In the genomic region with DNA sequence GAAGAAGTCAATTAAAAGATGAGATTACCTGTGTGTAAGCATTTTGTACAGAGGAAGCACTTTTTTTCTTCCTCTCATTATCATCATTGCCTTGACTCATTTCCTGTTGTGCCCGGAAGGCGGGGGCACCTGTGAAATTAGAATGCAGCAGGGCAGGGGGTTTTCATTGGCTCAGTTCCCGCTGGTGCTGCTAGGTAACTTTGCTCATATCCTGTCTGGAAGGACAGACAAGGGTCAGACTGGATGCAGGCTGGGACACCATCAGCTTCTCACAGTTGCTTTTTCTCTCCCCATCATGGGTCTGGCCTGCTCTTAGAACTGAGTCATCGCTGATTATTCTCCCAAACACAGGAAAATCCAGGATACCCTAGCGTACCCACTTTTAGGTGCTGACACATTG, we compare ENCODE assay signal across 9 cellular contexts.
DNase-seq lines count a peak whose midpoint lies in the region; ATAC-seq and TF ChIP-seq lines count a peak whose summit lies in the region.
"Had no signal": no experiment of that assay in that cellular context is flagged by ENCODE, and none has a peak within 500 bp of the region (broad histone marks: within the 10 kb centered on the region; RNA-seq: fewer than 3 reads in every experiment).

No MANE protein-coding gene starts in this region.

- H3K27ac Mint-ChIP-seq in activated CD4-positive, alpha-beta memory T cell treated with anti-CD3 and anti-CD28 coated beads, Interleukin-2, amount 10 ng/mL, durations not matched to agents 7 days and 5 days = no peak overlapping the region

- DNase-seq in HT1080 (ENCODE audit: low read depth) = peak; percentile 97
- DNase-seq in activated CD4-positive, alpha-beta memory T cell treated with anti-CD3 and anti-CD28 coated beads, Interleukin-2, amount 10 ng/mL, durations not matched to agents 7 days and 5 days = peak; percentile 49
- DNase-seq in fibroblast of the aortic adventitia (ENCODE audit: low read depth) = peak; percentile 7
- peak; percentile 18 to 49 for DNase-seq in stimulated activated CD8-positive, alpha-beta memory T cell treated with anti-CD3 and anti-CD28 coated beads, Interleukin-7, amount 100 ng/mL, for 48 hours (ENCODE audit: extremely low read depth in 1 of 2, low read depth in 1 of 2)
- no peak for DNase-seq in LoVo (ENCODE audit: low spot score)
- DNase-seq in ovary = no peak

- H3K36me3 ChIP-seq in ovary = no peaks in the 10 kb centered on the region
- H3K36me3 ChIP-seq: neutrophil had no signal

- H3K4me3 ChIP-seq in fibroblast of the aortic adventitia (ENCODE audit: low read depth, low read length) (no peak overlapping the region), ovary (no peak overlapping the region)

- TF ChIP-seq POLR2A in ovary (IDR thresholded peaks at IDR 0.05) = no peak

- H3K4me1 Mint-ChIP-seq in activated CD4-positive, alpha-beta memory T cell treated with anti-CD3 and anti-CD28 coated beads, Interleukin-2, amount 10 ng/mL, durations not matched to agents 7 days and 5 days = peaks cover 14% of the 10 kb centered on the region

- no peak overlapping the region for H3K4me3 Mint-ChIP-seq in activated CD4-positive, alpha-beta memory T cell treated with anti-CD3 and anti-CD28 coated beads, Interleukin-2, amount 10 ng/mL, durations not matched to agents 7 days and 5 days

- no peaks in the 10 kb centered on the region for H3K9me3 ChIP-seq in ovary
- H3K9me3 ChIP-seq: neutrophil had no signal

- peaks cover 7% of the 10 kb centered on the region for H3K27me3 Mint-ChIP-seq in activated CD4-positive, alpha-beta memory T cell treated with anti-CD3 and anti-CD28 coated beads, Interleukin-2, amount 10 ng/mL, durations not matched to agents 7 days and 5 days

- intact Hi-C loops in ovary (cut with DNase I) = loop anchor here in 2 of 4 donors (10.0 kb wide), 2 partner anchors 318 to 642 kb away; partner anchors contain the start of gene SAMD5 (in 1 of the 2)

- WGBS in ovary, 3 donors = 72 to 75% (median 73%) methylated on average over 5 of the region's 5 CpGs

- ATAC-seq in GM21423 (IDR thresholded peaks at IDR 0.05; ENCODE audit: unreplicated experiment) (no peak), GM19035 (IDR thresholded peaks at IDR 0.05; ENCODE audit: unreplicated experiment) (no peak)

- POLR2A ChIA-PET in activated CD4-positive, alpha-beta memory T cell treated with anti-CD3 and anti-CD28 coated beads, Interleukin-2, amount 10 ng/mL, durations not matched to agents 7 days and 5 days (lab: Charles Lee) = interaction anchor here (1.0 kb wide), 1 partner anchor 295 kb away, joined by 3 read pairs; no protein-coding TSS in a partner anchor

- CTCF ChIA-PET in activated CD4-positive, alpha-beta memory T cell treated with anti-CD3 and anti-CD28 coated beads, Interleukin-2, amount 10 ng/mL, durations not matched to agents 7 days and 5 days (lab: Charles Lee) = interaction anchor here (2.2 to 2.6 kb wide), 2 partner anchors 18 to 30 kb away, joined by 9 to 12 read pairs; no protein-coding TSS in a partner anchor

- H3K27ac ChIP-seq in ovary = no peak overlapping the region
- H3K27ac ChIP-seq: neutrophil had no signal

- no peaks in the 10 kb centered on the region for H3K27me3 ChIP-seq in ovary

- no peaks in the 10 kb centered on the region for H3K9me3 Mint-ChIP-seq in activated CD4-positive, alpha-beta memory T cell treated with anti-CD3 and anti-CD28 coated beads, Interleukin-2, amount 10 ng/mL, durations not matched to agents 7 days and 5 days

- no peak for TF ChIP-seq CTCF in fibroblast of the aortic adventitia (IDR thresholded peaks at IDR 0.05; ENCODE audit: insufficient read depth, low read length)
- TF ChIP-seq CTCF in ovary (IDR thresholded peaks at IDR 0.05) = no peak

- TF ChIP-seq EP300 in ovary (IDR thresholded peaks at IDR 0.05) = no peak

- H3K36me3 Mint-ChIP-seq in activated CD4-positive, alpha-beta memory T cell treated with anti-CD3 and anti-CD28 coated beads, Interleukin-2, amount 10 ng/mL, durations not matched to agents 7 days and 5 days (ENCODE audit: low read depth) = no peaks in the 10 kb centered on the region

- H3K4me1 ChIP-seq in ovary (ENCODE audit: insufficient read depth) = no peaks in the 10 kb centered on the region

Comparison
In these comparisons a context has a peak if more than half of its experiments do, and no peak if none do; other contexts are left out.
1. DNase-seq: peak in HT1080 (single experiment), activated CD4-positive, alpha-beta memory T cell treated with anti-CD3 and anti-CD28 coated beads, Interleukin-2, amount 10 ng/mL, durations not matched to agents 7 days and 5 days (single experiment), fibroblast of the aortic adventitia (single experiment) and stimulated activated CD8-positive, alpha-beta memory T cell treated with anti-CD3 and anti-CD28 coated beads, Interleukin-7, amount 100 ng/mL, for 48 hours (2 of 2); none in LoVo (single experiment) and ovary (0 of 5).